ENCODE assay signal across 18 cellular contexts in the genomic region with DNA sequence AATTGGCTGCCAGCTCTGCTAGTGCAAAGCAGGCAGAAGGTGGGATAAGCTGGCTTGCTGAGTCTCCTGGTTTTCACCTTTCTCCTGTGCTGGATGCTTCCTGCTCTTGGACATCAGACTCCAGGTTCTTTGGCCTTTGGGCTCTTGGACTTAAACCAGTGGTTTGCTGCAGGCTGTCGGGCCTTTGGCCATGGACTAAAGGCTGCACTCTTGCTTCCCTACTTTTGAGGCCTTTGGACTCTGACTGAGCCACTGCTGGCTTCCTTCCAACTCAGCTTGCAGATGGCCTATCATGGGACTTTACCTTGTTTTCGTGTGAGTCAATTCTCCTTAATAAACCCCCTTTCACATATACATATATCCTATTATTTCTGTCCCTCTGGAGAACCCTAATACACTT.
"Had no signal": no experiment of that assay in that cellular context is flagged by ENCODE, and none has a peak within 500 bp of the region (broad histone marks: within the 10 kb centered on the region; RNA-seq: fewer than 3 reads in every experiment).

No MANE protein-coding gene starts in this region.

- H3K9me3 Mint-ChIP-seq: neural progenitor cell had no signal

- H3K4me1 ChIP-seq: ascending aorta, breast epithelium, foreskin keratinocyte, lower lobe of right lung, sigmoid colon, spleen had no signal

- H3K27ac Mint-ChIP-seq: activated naive CD4-positive, alpha-beta T cell treated with anti-CD3 and anti-CD28 coated beads for 36 hours; activated naive CD8-positive, alpha-beta T cell treated with anti-CD3 and anti-CD28 coated beads, Interleukin-2, amount 50 U/mL, for 24 hours; activated T-helper 17 cell treated with anti-CD3 and anti-CD28 coated beads, Interleukin-2, amount 50 U/mL, for 72 hours; dendritic cell treated with granulocyte-macrophage colony-stimulating factor and Interleukin-4, amounts not matched to agents 40 ng/mL and 50 ng/mL, for 4 days; neural progenitor cell; T-helper 2 cell treated with Interferon-gamma antibody and Interleukin-4, amounts not matched to agents 5 μg/mL and 100 μg/mL, for 36 hours had no signal

- H3K4me2 ChIP-seq: neural progenitor cell had no signal

- H3K27me3 Mint-ChIP-seq: activated naive CD8-positive, alpha-beta T cell treated with anti-CD3 and anti-CD28 coated beads, Interleukin-2, amount 50 U/mL, for 24 hours; activated T-helper 17 cell treated with anti-CD3 and anti-CD28 coated beads, Interleukin-2, amount 50 U/mL, for 72 hours; dendritic cell treated with granulocyte-macrophage colony-stimulating factor and Interleukin-4, amounts not matched to agents 40 ng/mL and 50 ng/mL, for 4 days had no signal

- H3K36me3 Mint-ChIP-seq: neural progenitor cell had no signal

- H2AFZ ChIP-seq: neural progenitor cell had no signal

- H3K36me3 ChIP-seq: ascending aorta, breast epithelium, lower lobe of right lung, neural progenitor cell, ovary, sigmoid colon, spleen had no signal

- H3K9me3 ChIP-seq: ascending aorta, lower lobe of right lung, ovary had no signal

- H3K9ac ChIP-seq: neural progenitor cell had no signal

- H3K4me3 ChIP-seq: ascending aorta, breast epithelium, lower lobe of right lung, neural progenitor cell, ovary, sigmoid colon, spleen had no signal

- H3K4me1 Mint-ChIP-seq: activated naive CD8-positive, alpha-beta T cell treated with anti-CD3 and anti-CD28 coated beads, Interleukin-2, amount 50 U/mL, for 24 hours; activated T-helper 17 cell treated with anti-CD3 and anti-CD28 coated beads, Interleukin-2, amount 50 U/mL, for 72 hours had no signal

- DNase-seq: activated CD4-positive, alpha-beta T cell treated with anti-CD3 and anti-CD28 coated beads for 1 hour; activated CD4-positive, alpha-beta T cell treated with anti-CD3 and anti-CD28 coated beads, Interleukin-2, amount 50 U/mL, for 4 hours; activated naive CD4-positive, alpha-beta T cell treated with anti-CD3 and anti-CD28 coated beads for 36 hours; activated naive CD8-positive, alpha-beta T cell treated with anti-CD3 and anti-CD28 coated beads, Interleukin-2, amount 50 U/mL, for 24 hours; effector memory CD4-positive, alpha-beta T cell; foreskin keratinocyte; glutamatergic neuron; lower lobe of right lung; midbrain; ovary; sigmoid colon; spleen had no signal

- H3K27ac ChIP-seq: ascending aorta, breast epithelium, foreskin keratinocyte, lower lobe of right lung, neural progenitor cell, ovary, sigmoid colon, spleen had no signal

- ATAC-seq: activated naive CD8-positive, alpha-beta T cell treated with anti-CD3 and anti-CD28 coated beads, Interleukin-2, amount 50 U/mL, for 24 hours; activated T-helper 17 cell treated with anti-CD3 and anti-CD28 coated beads, Interleukin-2, amount 50 U/mL, for 72 hours; foreskin keratinocyte; lower lobe of right lung had no signal

- H3K4me3 Mint-ChIP-seq: activated naive CD4-positive, alpha-beta T cell treated with anti-CD3 and anti-CD28 coated beads for 36 hours; activated naive CD8-positive, alpha-beta T cell treated with anti-CD3 and anti-CD28 coated beads, Interleukin-2, amount 50 U/mL, for 24 hours; activated T-helper 17 cell treated with anti-CD3 and anti-CD28 coated beads, Interleukin-2, amount 50 U/mL, for 72 hours; dendritic cell treated with granulocyte-macrophage colony-stimulating factor and Interleukin-4, amounts not matched to agents 40 ng/mL and 50 ng/mL, for 4 days; neural progenitor cell; T-helper 2 cell treated with Interferon-gamma antibody and Interleukin-4, amounts not matched to agents 5 μg/mL and 100 μg/mL, for 36 hours had no signal

- H3K27me3 ChIP-seq: ascending aorta, breast epithelium, foreskin keratinocyte, neural progenitor cell, ovary, sigmoid colon, spleen had no signal
